Comparison of ENCODE assay signal across 8 cellular contexts in genomic region chr12:100164153-100164704, GRCh38.
DNase-seq lines count a peak whose midpoint lies in the region; ATAC-seq and TF ChIP-seq lines count a peak whose summit lies in the region.

No MANE protein-coding gene starts in this region.

- peak overlapping the region; percentile 77 for H3K4me3 Mint-ChIP-seq in nephron progenitor cell

- no peak overlapping the region for H3K27ac Mint-ChIP-seq in nephron progenitor cell

- peaks cover 3% of the 10 kb centered on the region for H3K9me3 Mint-ChIP-seq in nephron progenitor cell

- peaks cover 7% of the 10 kb centered on the region for H3K27me3 Mint-ChIP-seq in nephron progenitor cell (ENCODE audit: low read depth, poor library complexity)

- no peak for TF ChIP-seq CTCF in astrocyte of the spinal cord (IDR thresholded peaks at IDR 0.05; ENCODE audit: low read depth, low read length)
- no peak for TF ChIP-seq CTCF in nephron progenitor cell (IDR thresholded peaks at IDR 0.05)

- peak overlapping the region; percentile 21 for H3K4me3 ChIP-seq in astrocyte of the spinal cord (ENCODE audit: low read depth, low read length)

- H3K4me1 Mint-ChIP-seq in nephron progenitor cell = peaks cover 16% of the 10 kb centered on the region

- DNase-seq in astrocyte of the spinal cord (ENCODE audit: low read depth, low spot score) (no peak), nephron progenitor cell (no peak), COLO829 (ENCODE audit: low spot score) (no peak), NCI-H2196 treated with DMSO at 0.1 percent for 48 hours (lab: John Stamatoyannopoulos, UW; ENCODE audit: unreplicated experiment) (no peak), NCI-H1694 treated with DMSO at 0.1 percent for 48 hours (lab: John Stamatoyannopoulos, UW) (no peak), NCI-H2029 treated with DMSO at 0.1 percent for 48 hours (lab: John Stamatoyannopoulos, UW) (no peak)

- peaks cover 17% of the 10 kb centered on the region for H3K36me3 Mint-ChIP-seq in nephron progenitor cell (ENCODE audit: low read depth)

- ATAC-seq in GM18502 (IDR thresholded peaks at IDR 0.05; ENCODE audit: poor library complexity, unreplicated experiment) (peak; percentile 12), HG02885 (IDR thresholded peaks at IDR 0.05; ENCODE audit: poor library complexity, unreplicated experiment) (peak; percentile 8)

- in situ Hi-C loops in astrocyte of the spinal cord (cut with HindIII; ENCODE audit: low sequenced_read_pairs) = no loop called here
